20 cellular contexts compared by ENCODE assay signal in the genomic region with DNA sequence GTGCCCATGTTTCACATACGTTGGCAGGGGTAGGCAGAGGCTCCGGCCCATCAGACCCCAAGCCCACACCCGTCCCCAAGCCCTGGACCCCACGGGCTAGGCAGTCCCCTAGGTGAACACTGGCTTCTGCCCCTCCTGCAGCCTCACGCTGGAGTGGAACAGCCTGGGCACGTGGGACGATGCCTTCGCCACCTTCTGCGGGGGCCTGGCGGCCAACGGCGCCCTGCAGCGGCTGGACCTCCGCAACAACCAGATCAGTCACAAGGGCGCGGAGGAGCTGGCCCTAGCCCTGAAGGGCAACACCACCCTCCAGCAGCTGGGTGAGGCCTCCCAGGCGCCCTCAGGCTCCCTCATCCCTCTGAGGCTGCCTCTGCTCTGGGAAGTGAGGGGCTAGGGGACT.
"Had no signal": no experiment of that assay in that cellular context is flagged by ENCODE, and none has a peak within 500 bp of the region (broad histone marks: within the 10 kb centered on the region; RNA-seq: fewer than 3 reads in every experiment).

No MANE protein-coding gene starts in this region.

- H3K27me3 Mint-ChIP-seq: activated naive CD4-positive, alpha-beta T cell treated with anti-CD3 and anti-CD28 coated beads, Interleukin-2, amount 10 ng/mL, durations not matched to agents 7 days and 5 days; effector memory CD8-positive, alpha-beta T cell; natural killer cell treated with Interleukin-12 subunit alpha and Interleukin-12 subunit beta and Interleukin-15 and Interleukin-18, amount 100 ng/mL, for 72 hours; progenitor cell of endocrine pancreas had no signal

- H3K27me3 ChIP-seq: adrenal gland, right atrium auricular region, tibial nerve, uterus had no signal

- H3K27ac ChIP-seq: adrenal gland, epithelial cell of prostate, right atrium auricular region, skin epidermis, tibial nerve, uterus had no signal

- ATAC-seq: effector memory CD8-positive, alpha-beta T cell; natural killer cell treated with Interleukin-12 subunit alpha and Interleukin-12 subunit beta and Interleukin-15 and Interleukin-18, amount 100 ng/mL, for 72 hours had no signal

- H3K36me3 Mint-ChIP-seq: natural killer cell treated with Interleukin-12 subunit alpha and Interleukin-12 subunit beta and Interleukin-15 and Interleukin-18, amount 100 ng/mL, for 72 hours had no signal

- H3K27ac Mint-ChIP-seq: activated naive CD4-positive, alpha-beta T cell treated with anti-CD3 and anti-CD28 coated beads, Interleukin-2, amount 10 ng/mL, durations not matched to agents 7 days and 5 days; activated T-helper 2 cell treated with anti-CD3 and anti-CD28 coated beads, Interferon-gamma antibody, Interleukin-2, Interleukin-4, amounts not matched to agents 10 μg/mL and 5 μg/mL and 100 μg/mL, durations not matched to agents 14 hours and 24 hours and 36 hours; effector memory CD8-positive, alpha-beta T cell; natural killer cell treated with Interleukin-12 subunit alpha and Interleukin-12 subunit beta and Interleukin-15 and Interleukin-18, amount 100 ng/mL, for 72 hours; progenitor cell of endocrine pancreas had no signal

- H3K36me3 ChIP-seq: adrenal gland, right atrium auricular region, uterus had no signal

- H3K4me3 ChIP-seq: adrenal gland, right atrium auricular region, uterus had no signal

- H3K9me3 ChIP-seq: adrenal gland, right atrium auricular region, tibial nerve, uterus had no signal

- H3K9me3 Mint-ChIP-seq: activated naive CD4-positive, alpha-beta T cell treated with anti-CD3 and anti-CD28 coated beads, Interleukin-2, amount 10 ng/mL, durations not matched to agents 7 days and 5 days; activated T-helper 2 cell treated with anti-CD3 and anti-CD28 coated beads, Interferon-gamma antibody, Interleukin-2, Interleukin-4, amounts not matched to agents 10 μg/mL and 5 μg/mL and 100 μg/mL, durations not matched to agents 14 hours and 24 hours and 36 hours; effector memory CD8-positive, alpha-beta T cell; natural killer cell treated with Interleukin-12 subunit alpha and Interleukin-12 subunit beta and Interleukin-15 and Interleukin-18, amount 100 ng/mL, for 72 hours had no signal

- DNase-seq: activated CD4-positive, alpha-beta T cell treated with anti-CD3 and anti-CD28 coated beads, Interleukin-2, amount 50 U/mL, for 4 hours; activated CD4-positive, CD25-positive, alpha-beta regulatory T cell treated with anti-CD3 and anti-CD28 coated beads, Interleukin-2, amount 50 U/mL, for 72 hours; activated naive CD4-positive, alpha-beta T cell treated with anti-CD3 and anti-CD28 coated beads, Interleukin-2, amount 10 ng/mL, durations not matched to agents 7 days and 5 days; adrenal gland; dermis blood vessel endothelial cell; effector memory CD8-positive, alpha-beta T cell; head of caudate nucleus; stimulated activated CD4-positive, alpha-beta T cell treated with anti-CD3 and anti-CD28 coated beads, Interleukin-15, amount 100 ng/mL, for 24 hours; stimulated activated CD4-positive, alpha-beta T cell treated with anti-CD3 and anti-CD28 coated beads, Interleukin-4, amount 100 ng/mL, for 24 hours; stimulated activated naive CD4-positive, alpha-beta T cell; T1000; uterus had no signal

- FAIRE-seq: frontal cortex had no signal
